In the genomic region with DNA sequence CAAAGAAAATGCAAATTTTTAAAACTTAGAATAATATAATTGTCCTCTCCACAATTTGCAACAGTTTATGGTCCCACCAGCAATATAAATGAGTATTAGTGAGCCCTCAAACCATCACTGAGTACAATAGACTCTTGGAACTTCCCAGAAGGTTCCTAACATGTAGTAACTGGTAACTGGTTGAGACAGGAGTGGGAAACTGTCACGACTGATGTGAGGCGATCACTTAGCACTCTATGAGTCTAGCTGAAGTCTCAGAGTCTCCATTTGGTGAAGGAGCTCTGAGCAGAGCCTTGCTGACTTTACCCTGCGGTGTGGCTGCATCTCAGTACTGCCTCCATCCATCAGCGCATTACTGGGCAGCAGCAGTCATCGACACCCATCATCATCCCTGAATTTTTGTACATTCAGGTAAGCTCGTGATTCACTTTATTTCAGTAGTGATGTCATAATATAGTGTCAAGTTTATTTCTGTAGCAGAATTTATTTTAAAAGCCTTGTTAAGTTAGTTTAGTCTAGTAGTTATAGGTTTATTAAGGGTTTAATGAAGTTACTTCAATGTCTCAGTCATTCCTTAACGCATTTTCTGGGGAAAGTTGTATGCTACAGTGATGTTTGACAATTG, we compare ENCODE assay signal across 1 cellular context.
TF ChIP-seq lines count a peak whose summit lies in the region.

No MANE protein-coding gene starts in this region.

TF ChIP-seq in IMR-90, 13 proteins besides CTCF, POLR2A, EP300 and RAD21 (continued from another document):
- TF ChIP-seq CHD1 (IDR thresholded peaks at IDR 0.05; ENCODE audit: low read depth, low read length) (no peak), CEBPB (IDR thresholded peaks at IDR 0.05; ENCODE audit: low read depth, low read length) (no peak), MAFK (IDR thresholded peaks at IDR 0.05; ENCODE audit: low read depth, low read length) (no peak), BHLHE40 (IDR thresholded peaks at IDR 0.05; ENCODE audit: low read depth, low read length) (no peak), RCOR1 (IDR thresholded peaks at IDR 0.05; ENCODE audit: insufficient replicate concordance, low read length) (no peak), RFX5 (IDR thresholded peaks at IDR 0.05; ENCODE audit: low read depth, low read length) (no peak), MAZ (IDR thresholded peaks at IDR 0.05; ENCODE audit: borderline replicate concordance, low read depth, low read length) (no peak), NFE2L2 (IDR thresholded peaks at IDR 0.05; ENCODE audit: low read depth, low read length) (no peak), SMC3 (IDR thresholded peaks at IDR 0.05; ENCODE audit: low read depth, low read length) (no peak)
- TF ChIP-seq, protein P1, sequence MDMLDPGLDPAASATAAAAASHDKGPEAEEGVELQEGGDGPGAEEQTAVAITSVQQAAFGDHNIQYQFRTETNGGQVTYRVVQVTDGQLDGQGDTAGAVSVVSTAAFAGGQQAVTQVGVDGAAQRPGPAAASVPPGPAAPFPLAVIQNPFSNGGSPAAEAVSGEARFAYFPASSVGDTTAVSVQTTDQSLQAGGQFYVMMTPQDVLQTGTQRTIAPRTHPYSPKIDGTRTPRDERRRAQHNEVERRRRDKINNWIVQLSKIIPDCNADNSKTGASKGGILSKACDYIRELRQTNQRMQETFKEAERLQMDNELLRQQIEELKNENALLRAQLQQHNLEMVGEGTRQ (IDR thresholded peaks at IDR 0.05; ENCODE audit: low read depth, low read length): no peak
- TF ChIP-seq, protein P2, sequence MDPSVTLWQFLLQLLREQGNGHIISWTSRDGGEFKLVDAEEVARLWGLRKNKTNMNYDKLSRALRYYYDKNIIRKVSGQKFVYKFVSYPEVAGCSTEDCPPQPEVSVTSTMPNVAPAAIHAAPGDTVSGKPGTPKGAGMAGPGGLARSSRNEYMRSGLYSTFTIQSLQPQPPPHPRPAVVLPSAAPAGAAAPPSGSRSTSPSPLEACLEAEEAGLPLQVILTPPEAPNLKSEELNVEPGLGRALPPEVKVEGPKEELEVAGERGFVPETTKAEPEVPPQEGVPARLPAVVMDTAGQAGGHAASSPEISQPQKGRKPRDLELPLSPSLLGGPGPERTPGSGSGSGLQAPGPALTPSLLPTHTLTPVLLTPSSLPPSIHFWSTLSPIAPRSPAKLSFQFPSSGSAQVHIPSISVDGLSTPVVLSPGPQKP (IDR thresholded peaks at IDR 0.05; ENCODE audit: borderline replicate concordance, low read depth, low read length): no peak
